ENCODE assay signal across 1 cellular context in genomic region chr12:106897082-106897481, GRCh38.
TF ChIP-seq lines count a peak whose summit lies in the region.

No MANE protein-coding gene starts in this region.

TF ChIP-seq in K562, 482 proteins besides CTCF, POLR2A, EP300 and RAD21 (continued from another document):
- TF ChIP-seq ZNF592 (IDR thresholded peaks at IDR 0.05) (no peak), NCOA2 (IDR thresholded peaks at IDR 0.05; ENCODE audit: partially characterized antibody in 2 of 2) (no peak)
